ENCODE assay signal across 22 cellular contexts in genomic region chr5:159053216-159053615, GRCh38. TPM values are rescaled to one million over a fixed set of nuclear protein-coding genes. Genes with fewer than 3 reads are reported as not detected.
DNase-seq lines count a peak whose midpoint lies in the region; ATAC-seq and TF ChIP-seq lines count a peak whose summit lies in the region.
"Had no signal": no experiment of that assay in that cellular context is flagged by ENCODE, and none has a peak within 500 bp of the region (broad histone marks: within the 10 kb centered on the region; RNA-seq: fewer than 3 reads in every experiment).

No MANE protein-coding gene starts in this region.

- peaks cover 44% of the 10 kb centered on the region for H3K27me3 Mint-ChIP-seq in activated CD4-positive, alpha-beta memory T cell treated with anti-CD3 and anti-CD28 coated beads for 36 hours

- peaks cover 0 to 95% (median 55%) of the 10 kb centered on the region in 11 experiments; a peak in 15 of 22 replicates for H3K36me3 ChIP-seq in BLaER1 treated with 17β-estradiol and CSF1 and Interleukin-3, amounts not matched to agents 10 nM and 100 nM
- H3K36me3 ChIP-seq in gastroesophageal sphincter, result no peaks in the 10 kb centered on the region
- H3K36me3 ChIP-seq in spleen, result no peaks in the 10 kb centered on the region
- H3K36me3 ChIP-seq: pancreas, right lobe of liver had no signal

- DNase-seq in NAMALWA (ENCODE audit: low spot score), result peak; percentile 59
- no peak for DNase-seq in spleen
- DNase-seq in RWPE1 (ENCODE audit: low spot score), result no peak
- DNase-seq in activated gamma-delta T cell (lab: John Stamatoyannopoulos, UW), result no peak
- no peak for DNase-seq in activated CD4-positive, alpha-beta memory T cell treated with anti-CD3 and anti-CD28 coated beads for 36 hours
- DNase-seq: activated CD4-positive, alpha-beta T cell treated with anti-CD3 and anti-CD28 coated beads for 4 hours; activated T-cell treated with anti-CD3 and anti-CD28 coated beads, Interleukin-2, amount 50 U/mL, for 72 hours; aorta; CD4-positive, alpha-beta T cell; central memory CD4-positive, alpha-beta T cell; NCI-H187; NCI-H774; pancreas; PC-3; right lobe of liver had no signal

- WGBS in gastroesophageal sphincter (ENCODE audit: low coverage in 1 of 2), 2 donors, result 92 to 100% methylated on average over 1 of the region's 1 CpG
- WGBS in spleen, 5 donors, result 55 to 78% (median 65%) methylated on average over 1 of the region's 1 CpG

- no peak for TF ChIP-seq CTCF in gastroesophageal sphincter (IDR thresholded peaks at IDR 0.05)
- TF ChIP-seq CTCF in spleen (IDR thresholded peaks at IDR 0.05 in 8 of 11, conservative IDR thresholded peaks at IDR 0.05 in 3 of 11), result no peak
- no peak for TF ChIP-seq CTCF in RWPE1 (conservative IDR thresholded peaks at IDR 0.05; ENCODE audit: low read depth)

- TF ChIP-seq POLR2A in gastroesophageal sphincter (IDR thresholded peaks at IDR 0.05) (no peak), spleen (IDR thresholded peaks at IDR 0.05) (no peak)

- H3K9ac ChIP-seq in BLaER1 treated with 17β-estradiol and CSF1 and Interleukin-3, amounts not matched to agents 10 nM and 100 nM, result peak overlapping the region in 6 of 11 experiments; percentile 10 to 81 (median 76); a peak in 9 of 22 replicates

- H3K36me3 Mint-ChIP-seq in activated CD4-positive, alpha-beta memory T cell treated with anti-CD3 and anti-CD28 coated beads for 36 hours, result no peaks in the 10 kb centered on the region
- H3K36me3 Mint-ChIP-seq: activated naive CD4-positive, alpha-beta T cell treated with anti-CD3 and anti-CD28 coated beads, Interleukin-2, amount 50 U/mL, for 24 hours had no signal

- H3K27ac Mint-ChIP-seq in activated CD4-positive, alpha-beta memory T cell treated with anti-CD3 and anti-CD28 coated beads for 36 hours, result no peak overlapping the region
- H3K27ac Mint-ChIP-seq: activated naive CD4-positive, alpha-beta T cell treated with anti-CD3 and anti-CD28 coated beads, Interleukin-2, amount 50 U/mL, for 24 hours; activated T-cell treated with anti-CD3 and anti-CD28 coated beads, Interleukin-2, amount 50 U/mL, for 72 hours; CD4-positive, alpha-beta T cell had no signal

- peaks cover 85 to 98% (median 95%) of the 10 kb centered on the region in 10 experiments for H3K4me1 ChIP-seq in BLaER1 treated with 17β-estradiol and CSF1 and Interleukin-3, amounts not matched to agents 10 nM and 100 nM
- peaks cover 0 to 50% (median 17%) of the 10 kb centered on the region in 3 donors for H3K4me1 ChIP-seq in gastroesophageal sphincter
- H3K4me1 ChIP-seq in spleen, result peaks cover 15 to 68% (median 46%) of the 10 kb centered on the region in 6 donors
- H3K4me1 ChIP-seq: pancreas, right lobe of liver had no signal

- H3K27me3 ChIP-seq in BLaER1 treated with 17β-estradiol and CSF1 and Interleukin-3, amounts not matched to agents 10 nM and 100 nM, result no peaks in the 10 kb centered on the region
- H3K27me3 ChIP-seq in gastroesophageal sphincter, result peaks cover 64% of the 10 kb centered on the region
- peaks cover 0 to 33% (median 9%) of the 10 kb centered on the region in 7 donors for H3K27me3 ChIP-seq in spleen (replicated peaks in 1 of 7)
- H3K27me3 ChIP-seq: right lobe of liver had no signal

- TF ChIP-seq EP300 in gastroesophageal sphincter (IDR thresholded peaks at IDR 0.05), result no peak

- H3K4me3 ChIP-seq in BLaER1 treated with 17β-estradiol and CSF1 and Interleukin-3, amounts not matched to agents 10 nM and 100 nM, result peak overlapping the region in 3 of 10 experiments; percentile 10 to 60 (median 54); a peak in 3 of 20 replicates
- H3K4me3 ChIP-seq in gastroesophageal sphincter, result no peak overlapping the region
- peak overlapping the region in 1 of 8 donors; percentile 59 for H3K4me3 ChIP-seq in spleen
- H3K4me3 ChIP-seq: pancreas, right lobe of liver had no signal

- H4K20me1 ChIP-seq in BLaER1 treated with 17β-estradiol and CSF1 and Interleukin-3, amounts not matched to agents 10 nM and 100 nM, result peaks cover 0 to 98% (median 67%) of the 10 kb centered on the region in 11 experiments; a peak in 13 of 22 replicates

- POLR2A ChIA-PET in RWPE1 (lab: Yijun Ruan, JAX; ENCODE audit: low non-redundant PET), result no interaction called here
- POLR2A ChIA-PET in activated CD4-positive, alpha-beta memory T cell treated with anti-CD3 and anti-CD28 coated beads for 36 hours (lab: Charles Lee), result no interaction called here

- peak overlapping the region in 9 of 11 experiments; percentile 69 to 93 (median 84); a peak in 15 of 22 replicates for H3K27ac ChIP-seq in BLaER1 treated with 17β-estradiol and CSF1 and Interleukin-3, amounts not matched to agents 10 nM and 100 nM
- peak overlapping the region in 3 of 4 donors; percentile 56 to 70 (median 58) for H3K27ac ChIP-seq in gastroesophageal sphincter
- H3K27ac ChIP-seq in spleen, result peak overlapping the region in 7 of 8 donors; percentile 11 to 86 (median 76)
- H3K27ac ChIP-seq in RWPE1, result no peak overlapping the region
- H3K27ac ChIP-seq: right lobe of liver had no signal

- H3K4me3 Mint-ChIP-seq in activated CD4-positive, alpha-beta memory T cell treated with anti-CD3 and anti-CD28 coated beads for 36 hours, result no peak overlapping the region
- H3K4me3 Mint-ChIP-seq: activated naive CD4-positive, alpha-beta T cell treated with anti-CD3 and anti-CD28 coated beads, Interleukin-2, amount 50 U/mL, for 24 hours; activated T-cell treated with anti-CD3 and anti-CD28 coated beads, Interleukin-2, amount 50 U/mL, for 72 hours; CD4-positive, alpha-beta T cell had no signal

- peaks cover 4% of the 10 kb centered on the region for H3K4me1 Mint-ChIP-seq in activated CD4-positive, alpha-beta memory T cell treated with anti-CD3 and anti-CD28 coated beads for 36 hours (ENCODE audit: low read depth)

- ATAC-seq in gastroesophageal sphincter (no peak), HG02840 (IDR thresholded peaks at IDR 0.05; ENCODE audit: low FRiP score, unreplicated experiment) (no peak)
- ATAC-seq: activated T-cell treated with anti-CD3 and anti-CD28 coated beads, Interleukin-2, amount 50 U/mL, for 72 hours; HCT116; pancreas; PC-3; right lobe of liver had no signal

- intact Hi-C loops in spleen (cut with DNase I; ENCODE audit: low total_unique reads), result no loop called here
- intact Hi-C loops in activated CD4-positive, alpha-beta memory T cell treated with anti-CD3 and anti-CD28 coated beads for 36 hours (cut with micrococcal nuclease), result no loop called here

- no peaks in the 10 kb centered on the region for H3K9me3 Mint-ChIP-seq in activated CD4-positive, alpha-beta memory T cell treated with anti-CD3 and anti-CD28 coated beads for 36 hours
- H3K9me3 Mint-ChIP-seq: activated naive CD4-positive, alpha-beta T cell treated with anti-CD3 and anti-CD28 coated beads, Interleukin-2, amount 50 U/mL, for 24 hours; activated T-cell treated with anti-CD3 and anti-CD28 coated beads, Interleukin-2, amount 50 U/mL, for 72 hours; CD4-positive, alpha-beta T cell had no signal

- H3K4me2 ChIP-seq in BLaER1 treated with 17β-estradiol and CSF1 and Interleukin-3, amounts not matched to agents 10 nM and 100 nM, result peak overlapping the region; percentile 73 to 98 (median 91)

- H3K9me3 ChIP-seq in BLaER1 treated with 17β-estradiol and CSF1 and Interleukin-3, amounts not matched to agents 10 nM and 100 nM (replicated peaks in 1 of 11), result no peaks in the 10 kb centered on the region
- H3K9me3 ChIP-seq in gastroesophageal sphincter (no peaks in the 10 kb centered on the region), spleen (no peaks in the 10 kb centered on the region)
- H3K9me3 ChIP-seq: pancreas, right lobe of liver had no signal

- CTCF ChIA-PET in RWPE1 (lab: Yijun Ruan, JAX), result no interaction called here
- CTCF ChIA-PET in activated CD4-positive, alpha-beta memory T cell treated with anti-CD3 and anti-CD28 coated beads for 36 hours (lab: Charles Lee), result no interaction called here

RNA-seq across cellular contexts. Expression of gene EBF1, which starts 46.5 kb away (rescaled TPM):
- total RNA-seq in gastroesophageal sphincter, result 10 to 100 TPM; 16.8 to 28.5 (median 24.3) TPM
- 10 to 100 TPM; 19.6 to 56.2 (median 34.8) TPM for total RNA-seq in spleen
- polyA plus RNA-seq in spleen, result 1 to 10 TPM; 6.8 to 8.8 (median 7.9) TPM
- total RNA-seq in activated CD4-positive, alpha-beta memory T cell treated with anti-CD3 and anti-CD28 coated beads for 36 hours, result not detected
- total RNA-seq: G401 had no signal
- polyA plus RNA-seq: keratinocyte had no signal

Comparison
In these comparisons a context has a peak if more than half of its experiments do, and no peak if none do; other contexts are left out.
1. RNA of gene EBF1, which starts 46.5 kb away (total RNA-seq): 19.6 to 56.2 TPM in spleen and 16.8 to 28.5 TPM in gastroesophageal sphincter; not detected in activated CD4-positive, alpha-beta memory T cell treated with anti-CD3 and anti-CD28 coated beads for 36 hours; every median in the first group is over 10 times any median in the second.